In the genomic region with DNA sequence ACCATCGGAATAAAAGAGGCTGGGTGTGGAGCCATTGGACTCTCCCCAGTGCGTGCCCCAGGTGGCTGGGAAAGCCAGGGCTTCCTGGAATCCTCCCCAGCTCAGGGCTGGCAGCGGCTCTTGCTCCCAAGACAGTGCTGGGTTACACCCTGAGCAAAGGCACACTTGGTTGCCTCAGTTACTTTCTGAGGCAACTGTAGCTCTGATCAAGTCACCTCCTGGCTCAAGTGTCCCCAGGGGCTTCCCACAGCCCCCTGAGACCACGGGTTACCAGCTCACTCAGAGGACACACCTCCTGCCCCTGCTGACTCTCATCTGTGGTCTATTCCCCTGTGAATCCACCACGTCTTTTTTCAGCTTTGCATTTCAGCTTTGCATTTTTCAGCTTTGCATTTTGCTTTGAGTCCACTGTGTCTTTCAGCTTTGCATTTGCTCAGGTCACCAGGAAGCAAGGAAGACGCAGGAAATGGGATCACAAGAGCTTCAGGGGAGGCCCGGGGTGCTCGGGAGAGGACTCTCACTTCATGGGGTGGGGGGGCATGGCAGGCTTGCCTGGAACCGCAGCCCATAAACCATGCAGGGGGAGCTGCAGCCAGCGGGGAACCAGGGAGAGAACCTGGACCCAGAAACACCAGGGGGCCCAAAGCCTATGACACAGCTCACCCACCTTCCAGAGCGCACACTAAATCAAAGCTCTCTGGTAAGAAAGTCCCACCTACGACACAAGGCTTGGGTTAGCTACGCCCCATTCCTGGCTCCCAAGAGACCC, we compare ENCODE assay signal across 29 cellular contexts.
A peak's percentile ranks its signal among the peaks of the same experiment; 100 is the strongest.
DNase-seq lines count a peak whose midpoint lies in the region; ATAC-seq and TF ChIP-seq lines count a peak whose summit lies in the region.
"Had no signal": no experiment of that assay in that cellular context is flagged by ENCODE, and none has a peak within 500 bp of the region (broad histone marks: within the 10 kb centered on the region; RNA-seq: fewer than 3 reads in every experiment).

No MANE protein-coding gene starts in this region.

- no peak overlapping the region for H3K27ac Mint-ChIP-seq in IgD-negative memory B cell
- H3K27ac Mint-ChIP-seq in effector memory CD8-positive, alpha-beta T cell: no peak overlapping the region
- H3K27ac Mint-ChIP-seq: activated CD8-positive, alpha-beta T cell treated with anti-CD3 and anti-CD28 coated beads, Interleukin-2, amount 10 ng/mL, durations not matched to agents 7 days and 5 days; brain; CD14-positive monocyte; natural killer cell treated with Interleukin-12 subunit alpha and Interleukin-12 subunit beta and Interleukin-15 and Interleukin-18, amount 100 ng/mL, for 72 hours had no signal

- no peak overlapping the region for H2AK5ac ChIP-seq in neuronal stem cell (ENCODE audit: low read depth, low read length)

- peak overlapping the region; percentile 68 for H2AFZ ChIP-seq in neuronal stem cell (ENCODE audit: low read length)
- H2AFZ ChIP-seq: hepatocyte, parathyroid adenoma had no signal

- H3K4ac ChIP-seq in neuronal stem cell (ENCODE audit: low read length): no peak overlapping the region

- H2BK120ac ChIP-seq in neuronal stem cell (ENCODE audit: low read depth, low read length): no peak overlapping the region

- DNase-seq in GM06990 (ENCODE audit: extremely low read depth, insufficient read length) (peak; percentile 13), ecto neural progenitor cell (ENCODE audit: low spot score) (peak; percentile 44), neuronal stem cell (ENCODE audit: low spot score) (no peak), CD1c-positive myeloid dendritic cell (ENCODE audit: extremely low spot score) (no peak), HCEC 1CT (no peak)
- DNase-seq in effector memory CD8-positive, alpha-beta T cell: no peak
- DNase-seq: activated CD4-positive, CD25-positive, alpha-beta regulatory T cell treated with anti-CD3 and anti-CD28 coated beads, Interleukin-2, amount 50 U/mL, for 72 hours; activated CD8-positive, alpha-beta T cell treated with anti-CD3 and anti-CD28 coated beads, Interleukin-2, amount 10 ng/mL, durations not matched to agents 7 days and 5 days; activated gamma-delta T cell treated with Interleukin-2 at 50 U/mL for 16 hours; adrenal gland; foreskin keratinocyte; GOT3; immature natural killer cell; left ventricle myocardium inferior; midbrain; NCI-H1417; NCI-H524 treated with DMSO at 0.1 percent for 48 hours; Peyer's patch; right lobe of liver; SJCRH30; stimulated activated naive CD8-positive, alpha-beta T cell treated with anti-CD3 and anti-CD28 coated beads, Interleukin-15, amount 100 ng/mL, for 72 hours; T-helper 1 cell; thyroid gland had no signal

- peaks cover 0 to 3% of the 10 kb centered on the region in 2 donors for H3K4me1 ChIP-seq in neuronal stem cell (ENCODE audit: control insufficient read depth in 2 of 2, insufficient read depth in 1 of 2, low read depth in 1 of 2, low read length in 2 of 2)
- H3K4me1 ChIP-seq: adrenal gland, foreskin keratinocyte, left ventricle myocardium inferior, parathyroid adenoma, Peyer's patch, right lobe of liver, SJCRH30, thyroid gland had no signal

- TF ChIP-seq CTCF in GM06990 (IDR thresholded peaks at IDR 0.05; ENCODE audit: insufficient read depth, low read length, poor library complexity, severe bottlenecking): no peak

- H3K79me1 ChIP-seq in neuronal stem cell (ENCODE audit: low read depth, low read length): no peaks in the 10 kb centered on the region

- no peak overlapping the region for H4K8ac ChIP-seq in neuronal stem cell (ENCODE audit: low read depth, low read length)

- H3K4me3 ChIP-seq in GM06990 (replicated peaks; ENCODE audit: low read depth, low read length): no peak overlapping the region
- no peak overlapping the region for H3K4me3 ChIP-seq in neuronal stem cell (ENCODE audit: low read length in 2 of 2)
- H3K4me3 ChIP-seq: adrenal gland, hepatocyte, left ventricle myocardium inferior, Peyer's patch, right lobe of liver, SJCRH30, thyroid gland had no signal

- H3K9ac ChIP-seq in neuronal stem cell (ENCODE audit: low read depth, low read length, poor library complexity): no peak overlapping the region
- H3K9ac ChIP-seq: parathyroid adenoma had no signal

- no peak overlapping the region for H3K27ac ChIP-seq in neuronal stem cell (replicated peaks; ENCODE audit: low read length)
- H3K27ac ChIP-seq: adrenal gland, foreskin keratinocyte, hepatocyte, left ventricle myocardium inferior, parathyroid adenoma, Peyer's patch, right lobe of liver, SJCRH30, thyroid gland had no signal

- no peaks in the 10 kb centered on the region for H3K36me3 Mint-ChIP-seq in IgD-negative memory B cell
- H3K36me3 Mint-ChIP-seq in effector memory CD8-positive, alpha-beta T cell (ENCODE audit: insufficient read depth): no peaks in the 10 kb centered on the region
- H3K36me3 Mint-ChIP-seq: brain; CD14-positive monocyte; immature natural killer cell; natural killer cell treated with Interleukin-12 subunit alpha and Interleukin-12 subunit beta and Interleukin-15 and Interleukin-18, amount 100 ng/mL, for 72 hours had no signal

- no peaks in the 10 kb centered on the region for H3K9me3 ChIP-seq in neuronal stem cell (replicated peaks in 1 of 2; ENCODE audit: control insufficient read depth in 2 of 2, insufficient read depth in 1 of 2, low read depth in 1 of 2, low read length in 2 of 2)
- H3K9me3 ChIP-seq: adrenal gland, left ventricle myocardium inferior, Peyer's patch, right lobe of liver, SJCRH30, thyroid gland had no signal

- H3K27me3 ChIP-seq in GM06990 (replicated peaks; ENCODE audit: control insufficient read depth, insufficient read depth, low read length) (no peaks in the 10 kb centered on the region), neuronal stem cell (ENCODE audit: control insufficient read depth in 3 of 3, insufficient read depth in 3 of 3, low read depth in 1 of 3, low read length in 3 of 3) (peaks cover 0 to 2% (median 0%) of the 10 kb centered on the region in 3 experiments)
- H3K27me3 ChIP-seq: adrenal gland, foreskin keratinocyte, hepatocyte, Peyer's patch, right lobe of liver, SJCRH30, thyroid gland had no signal

- peaks cover 17% of the 10 kb centered on the region for H3K27me3 Mint-ChIP-seq in IgD-negative memory B cell
- peaks cover 37 to 58% of the 10 kb centered on the region in 2 donors for H3K27me3 Mint-ChIP-seq in effector memory CD8-positive, alpha-beta T cell
- H3K27me3 Mint-ChIP-seq: stimulated activated naive CD8-positive, alpha-beta T cell treated with anti-CD3 and anti-CD28 coated beads, Interleukin-15, amount 100 ng/mL, for 72 hours had no signal

- peak overlapping the region; percentile 44 for H3K18ac ChIP-seq in neuronal stem cell (ENCODE audit: low read length)

- H3K4me2 ChIP-seq in neuronal stem cell (ENCODE audit: insufficient read depth, low read length, poor library complexity, severe bottlenecking): no peak overlapping the region
- H3K4me2 ChIP-seq: hepatocyte had no signal

- H4K91ac ChIP-seq in neuronal stem cell (ENCODE audit: low read depth, low read length, poor library complexity): no peak overlapping the region

- H3K9me3 Mint-ChIP-seq in IgD-negative memory B cell: no peaks in the 10 kb centered on the region
- H3K9me3 Mint-ChIP-seq in effector memory CD8-positive, alpha-beta T cell: no peaks in the 10 kb centered on the region
- H3K9me3 Mint-ChIP-seq: natural killer cell treated with Interleukin-12 subunit alpha and Interleukin-12 subunit beta and Interleukin-15 and Interleukin-18, amount 100 ng/mL, for 72 hours; stimulated activated naive CD8-positive, alpha-beta T cell treated with anti-CD3 and anti-CD28 coated beads, Interleukin-15, amount 100 ng/mL, for 72 hours had no signal

- no peaks in the 10 kb centered on the region for H3K36me3 ChIP-seq in GM06990 (ENCODE audit: control insufficient read depth, insufficient read depth, low read length)
- H3K36me3 ChIP-seq in neuronal stem cell (replicated peaks in 1 of 2; ENCODE audit: control insufficient read depth in 2 of 2, insufficient read depth in 2 of 2, low read length in 2 of 2): no peaks in the 10 kb centered on the region
- H3K36me3 ChIP-seq: adrenal gland, left ventricle myocardium inferior, Peyer's patch, right lobe of liver, SJCRH30, thyroid gland had no signal

- peak overlapping the region in 3 of 4 donors; percentile 71 to 96 (median 89) for H3K4me3 Mint-ChIP-seq in IgD-negative memory B cell
- no peak overlapping the region for H3K4me3 Mint-ChIP-seq in effector memory CD8-positive, alpha-beta T cell
- H3K4me3 Mint-ChIP-seq: activated CD8-positive, alpha-beta T cell treated with anti-CD3 and anti-CD28 coated beads, Interleukin-2, amount 10 ng/mL, durations not matched to agents 7 days and 5 days; brain; CD14-positive monocyte; immature natural killer cell; natural killer cell treated with Interleukin-12 subunit alpha and Interleukin-12 subunit beta and Interleukin-15 and Interleukin-18, amount 100 ng/mL, for 72 hours; stimulated activated naive CD8-positive, alpha-beta T cell treated with anti-CD3 and anti-CD28 coated beads, Interleukin-15, amount 100 ng/mL, for 72 hours had no signal

- ATAC-seq in effector memory CD8-positive, alpha-beta T cell (replicated peaks): no peak
- ATAC-seq: activated CD8-positive, alpha-beta T cell treated with anti-CD3 and anti-CD28 coated beads, Interleukin-2, amount 10 ng/mL, durations not matched to agents 7 days and 5 days; foreskin keratinocyte; natural killer cell treated with Interleukin-12 subunit alpha and Interleukin-12 subunit beta and Interleukin-15 and Interleukin-18, amount 100 ng/mL, for 72 hours; right lobe of liver; stimulated activated naive CD8-positive, alpha-beta T cell treated with anti-CD3 and anti-CD28 coated beads, Interleukin-15, amount 100 ng/mL, for 72 hours had no signal

- H3K14ac ChIP-seq in neuronal stem cell (ENCODE audit: low read length): no peak overlapping the region

- no CpG with 5 or more reads among the region's 13 CpGs for WGBS in neuronal stem cell (ENCODE audit: extremely low coverage in 2 of 2, insufficient read length in 2 of 2, insufficient replicate concordance in 1 of 2), 2 donors

- no peak overlapping the region for H2BK5ac ChIP-seq in neuronal stem cell (ENCODE audit: low read length)

- no peak overlapping the region for H3K23ac ChIP-seq in neuronal stem cell (ENCODE audit: low read depth, low read length, poor library complexity)

- H3K4me1 Mint-ChIP-seq in IgD-negative memory B cell: peaks cover 13 to 20% (median 13%) of the 10 kb centered on the region in 3 donors
- peaks cover 0 to 2% of the 10 kb centered on the region in 2 donors for H3K4me1 Mint-ChIP-seq in effector memory CD8-positive, alpha-beta T cell (ENCODE audit: low read depth in 2 of 2)
- H3K4me1 Mint-ChIP-seq: CD14-positive monocyte; immature natural killer cell; stimulated activated naive CD8-positive, alpha-beta T cell treated with anti-CD3 and anti-CD28 coated beads, Interleukin-15, amount 100 ng/mL, for 72 hours had no signal

- H2BK15ac ChIP-seq in neuronal stem cell (ENCODE audit: low read length): no peak overlapping the region

- no peak overlapping the region for H2BK12ac ChIP-seq in neuronal stem cell (ENCODE audit: low read length)

Comparison
In these comparisons a context has a peak if more than half of its experiments do, and no peak if none do; other contexts are left out.
1. DNase-seq: peak in GM06990 (single experiment) and ecto neural progenitor cell (single experiment); none in neuronal stem cell (single experiment), CD1c-positive myeloid dendritic cell (single experiment), effector memory CD8-positive, alpha-beta T cell (0 of 3) and HCEC 1CT (single experiment).
2. H3K4me3 Mint-ChIP-seq: peak in IgD-negative memory B cell (3 of 4); none in effector memory CD8-positive, alpha-beta T cell (0 of 2).